ENCODE assay signal across 19 cellular contexts in genomic region chr6:80439721-80440488, GRCh38.
DNase-seq lines count a peak whose midpoint lies in the region; ATAC-seq and TF ChIP-seq lines count a peak whose summit lies in the region.
"Had no signal": no experiment of that assay in that cellular context is flagged by ENCODE, and none has a peak within 500 bp of the region (broad histone marks: within the 10 kb centered on the region; RNA-seq: fewer than 3 reads in every experiment).

No MANE protein-coding gene starts in this region.

- H3K4me1 ChIP-seq in HCT116 (ENCODE audit: control insufficient read depth in 1 of 2, insufficient read depth in 2 of 2, low read length in 2 of 2) (peaks cover 12 to 37% of the 10 kb centered on the region in 2 experiments), PC-9 (replicated peaks; ENCODE audit: insufficient read depth) (peaks cover 41% of the 10 kb centered on the region), esophagus squamous epithelium (peaks cover 0 to 18% (median 0%) of the 10 kb centered on the region in 3 donors), skeletal muscle satellite cell (ENCODE audit: control insufficient read depth, insufficient read depth, low read length) (peaks cover 34% of the 10 kb centered on the region)
- H3K4me1 ChIP-seq: gastrocnemius medialis, right atrium auricular region, uterus had no signal

- H3K9ac ChIP-seq in HCT116 (ENCODE audit: low read length) (peak overlapping the region; percentile 2; the same call in 1 of the 2 replicates), skeletal muscle satellite cell (ENCODE audit: low read depth, low read length) (peak overlapping the region; percentile 61)
- H3K9ac ChIP-seq: KMS-11 had no signal

- H3K4me3 ChIP-seq in HCT116 (replicated peaks in 1 of 2; ENCODE audit: low read depth in 1 of 2, low read length in 2 of 2) (no peak overlapping the region), PC-9 (no peak overlapping the region), esophagus squamous epithelium (no peak overlapping the region), skeletal muscle satellite cell (ENCODE audit: low read length) (no peak overlapping the region)
- H3K4me3 ChIP-seq: gastrocnemius medialis, right atrium auricular region, uterus had no signal

- TF ChIP-seq CTCF in HCT116 (IDR thresholded peaks at IDR 0.05 in 2 of 3, conservative IDR thresholded peaks at IDR 0.05 in 1 of 3; ENCODE audit: borderline replicate concordance in 1 of 3, insufficient read depth in 1 of 3, low read depth in 2 of 3, low read length in 2 of 3), result no peak
- no peak for TF ChIP-seq CTCF in PC-9 (conservative IDR thresholded peaks at IDR 0.05)
- TF ChIP-seq CTCF in esophagus squamous epithelium (IDR thresholded peaks at IDR 0.05), result no peak

- H3F3A ChIP-seq in PC-9 (ENCODE audit: insufficient read depth, low read depth), result peaks cover 10% of the 10 kb centered on the region; the same call in 1 of the 2 replicates

- no TSS peak for BruUV-seq in HCT116 (replicated peaks; lab: Mats Ljungman, UMichigan)
- BruUV-seq in PC-9 (replicated peaks; lab: Mats Ljungman, UMichigan), result TSS peak; percentile 75

- RAD21 ChIA-PET in HCT116 (lab: Charles Lee; ENCODE audit: low non-redundant PET in 1 of 2, low total read pairs in 2 of 2, uncharacterized antibody in 2 of 2, unreplicated experiment in 2 of 2), result no interaction called here

- H3K9me2 ChIP-seq in HCT116 (ENCODE audit: insufficient read depth), result no peaks in the 10 kb centered on the region
- H3K9me2 ChIP-seq in PC-9 (ENCODE audit: insufficient read depth), result no peaks in the 10 kb centered on the region

- H4K20me1 ChIP-seq in HCT116 (ENCODE audit: insufficient read depth), result no peaks in the 10 kb centered on the region
- H4K20me1 ChIP-seq in PC-9 (ENCODE audit: insufficient read depth), result no peaks in the 10 kb centered on the region

- peak; percentile 55 for ATAC-seq in HCT116
- ATAC-seq: gastrocnemius medialis had no signal

- H2AFZ ChIP-seq in HCT116 (ENCODE audit: low read depth, low read length, poor library complexity, severe bottlenecking) (peak overlapping the region; percentile 48), PC-9 (0 out of 2 replicates have a peak overlapping the region, but pooled peaks have one; percentile 27)

- H3K9me3 ChIP-seq in HCT116 (ENCODE audit: control insufficient read depth in 1 of 2, insufficient read depth in 1 of 2, low read depth in 1 of 2, low read length in 2 of 2) (no peaks in the 10 kb centered on the region), PC-9 (ENCODE audit: insufficient read depth, low read depth) (no peaks in the 10 kb centered on the region), esophagus squamous epithelium (no peaks in the 10 kb centered on the region), skeletal muscle satellite cell (replicated peaks; ENCODE audit: low read length) (no peaks in the 10 kb centered on the region)
- H3K9me3 ChIP-seq: gastrocnemius medialis, right atrium auricular region, uterus had no signal

- POLR2A ChIA-PET in HCT116 (lab: Charles Lee), result no interaction called here
- POLR2A ChIA-PET in PC-9 (lab: Charles Lee; ENCODE audit: unreplicated experiment), result interaction anchor here (0.6 kb wide), 2 partner anchors 199 to 436 kb away, joined by 4 to 9 read pairs; partner anchors contain the start of gene TTK

- intact Hi-C loops in HCT116 (cut with micrococcal nuclease), result no loop called here
- intact Hi-C loops in PC-9 (cut with micrococcal nuclease; ENCODE audit: unreplicated experiment), result loop anchor here (1.0 kb wide), 1 partner anchor 14 kb away; no protein-coding TSS in a partner anchor
- intact Hi-C loops in esophagus squamous epithelium (cut with DNase I), result no loop called here

- H3K27ac ChIP-seq in HCT116 (ENCODE audit: low read depth, low read length) (no peak overlapping the region), PC-9 (peak overlapping the region; percentile 91), esophagus squamous epithelium (peak overlapping the region in 3 of 4 donors; percentile 56 to 71 (median 63))
- H3K27ac ChIP-seq: gastrocnemius medialis, KMS-11, neutrophil, right atrium auricular region, uterus had no signal

- TF ChIP-seq POLR2A in HCT116 (IDR thresholded peaks at IDR 0.05; ENCODE audit: borderline replicate concordance, extremely low read depth, insufficient read depth, insufficient read length) (no peak), esophagus squamous epithelium (IDR thresholded peaks at IDR 0.05) (no peak)

- H3K36me3 ChIP-seq in HCT116 (ENCODE audit: control insufficient read depth in 1 of 2, insufficient read depth in 2 of 2, low read length in 2 of 2) (no peaks in the 10 kb centered on the region), PC-9 (ENCODE audit: low read depth) (0 out of 2 replicates have a peak, but pooled peaks cover 3% of the 10 kb centered on the region), esophagus squamous epithelium (no peaks in the 10 kb centered on the region), skeletal muscle satellite cell (ENCODE audit: insufficient read depth, low read length) (no peaks in the 10 kb centered on the region)
- H3K36me3 ChIP-seq: gastrocnemius medialis, neutrophil, right atrium auricular region, uterus had no signal

- no peak for TF ChIP-seq RAD21 in HCT116 (IDR thresholded peaks at IDR 0.05; ENCODE audit: low read depth)

- no peaks in the 10 kb centered on the region for H3K79me2 ChIP-seq in HCT116 (ENCODE audit: insufficient read depth, low read length)
- H3K79me2 ChIP-seq in PC-9 (ENCODE audit: low read depth), result no peaks in the 10 kb centered on the region

- DNase-seq in HCT116 (ENCODE audit: low read depth, low spot score) (no peak), PC-9 (peak in 1 of 2 experiments; percentile 77), esophagus squamous epithelium (lab: John Stamatoyannopoulos, UW) (no peak), HPDE6-E6E7 (ENCODE audit: extremely low spot score) (no peak), GF-D8 (lab: John Stamatoyannopoulos, UW) (no peak)
- no peak for DNase-seq in activated effector memory CD4-positive, alpha-beta T cell treated with Interleukin-2 at 50 U/mL for 16 hours
- DNase-seq: activated CD4-positive, alpha-beta T cell treated with anti-CD3 and anti-CD28 coated beads, Interleukin-2, amount 50 U/mL, for 4 hours; activated naive CD4-positive, alpha-beta T cell treated with Interleukin-2 at 50 U/mL for 16 hours; aorta; gastrocnemius medialis; NCI-H1092; NK-92 treated with Interleukin-12 subunit alpha and Interleukin-12 subunit beta, amount 100 ng/mL, for 24 hours; stimulated activated CD4-positive, alpha-beta T cell treated with anti-CD3 and anti-CD28 coated beads, Interleukin-1b, Interleukin-23, amount 100 ng/mL, for 48 hours; T-helper 1 cell; uterus had no signal

- peak overlapping the region; percentile 71 for H3K4me2 ChIP-seq in HCT116 (ENCODE audit: low read length)
- peak overlapping the region; percentile 41 for H3K4me2 ChIP-seq in PC-9
- H3K4me2 ChIP-seq in skeletal muscle satellite cell (ENCODE audit: low read length), result no peak overlapping the region
- H3K4me2 ChIP-seq: KMS-11 had no signal

- H3K27me3 ChIP-seq in HCT116 (ENCODE audit: insufficient read depth, low read length), result no peaks in the 10 kb centered on the region
- no peaks in the 10 kb centered on the region for H3K27me3 ChIP-seq in PC-9 (ENCODE audit: insufficient read depth, low read depth)
- H3K27me3 ChIP-seq in esophagus squamous epithelium, result no peaks in the 10 kb centered on the region
- H3K27me3 ChIP-seq in skeletal muscle satellite cell (ENCODE audit: control insufficient read depth, insufficient read depth, low read length), result no peaks in the 10 kb centered on the region
- H3K27me3 ChIP-seq: gastrocnemius medialis, neutrophil, right atrium auricular region, uterus had no signal

- CTCF ChIA-PET in HCT116 (lab: Charles Lee), result no interaction called here
- CTCF ChIA-PET in PC-9 (lab: Charles Lee), result no interaction called here

TF ChIP-seq in HCT116, 20 proteins besides CTCF, POLR2A, EP300 and RAD21 (continues in another document):
- TF ChIP-seq FOSL1 (IDR thresholded peaks at IDR 0.05; ENCODE audit: low read depth), result peak; percentile 10; the same call in 1 of the 2 replicates
- no peak for TF ChIP-seq CEBPB (IDR thresholded peaks at IDR 0.05; ENCODE audit: low read depth)
- TF ChIP-seq, protein P1, sequence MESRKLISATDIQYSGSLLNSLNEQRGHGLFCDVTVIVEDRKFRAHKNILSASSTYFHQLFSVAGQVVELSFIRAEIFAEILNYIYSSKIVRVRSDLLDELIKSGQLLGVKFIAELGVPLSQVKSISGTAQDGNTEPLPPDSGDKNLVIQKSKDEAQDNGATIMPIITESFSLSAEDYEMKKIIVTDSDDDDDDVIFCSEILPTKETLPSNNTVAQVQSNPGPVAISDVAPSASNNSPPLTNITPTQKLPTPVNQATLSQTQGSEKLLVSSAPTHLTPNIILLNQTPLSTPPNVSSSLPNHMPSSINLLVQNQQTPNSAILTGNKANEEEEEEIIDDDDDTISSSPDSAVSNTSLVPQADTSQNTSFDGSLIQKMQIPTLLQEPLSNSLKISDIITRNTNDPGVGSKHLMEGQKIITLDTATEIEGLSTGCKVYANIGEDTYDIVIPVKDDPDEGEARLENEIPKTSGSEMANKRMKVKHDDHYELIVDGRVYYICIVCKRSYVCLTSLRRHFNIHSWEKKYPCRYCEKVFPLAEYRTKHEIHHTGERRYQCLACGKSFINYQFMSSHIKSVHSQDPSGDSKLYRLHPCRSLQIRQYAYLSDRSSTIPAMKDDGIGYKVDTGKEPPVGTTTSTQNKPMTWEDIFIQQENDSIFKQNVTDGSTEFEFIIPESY (IDR thresholded peaks at IDR 0.05; ENCODE audit: extremely low read depth, insufficient replicate concordance, low read length), result no peak
